In genomic region chr16:57194512-57194911, GRCh38 we compare ENCODE assay signal across 7 cellular contexts. TPM values are rescaled to one million over a fixed set of nuclear protein-coding genes. Genes with fewer than 3 reads are reported as not detected.
DNase-seq lines count a peak whose midpoint lies in the region; FAIRE-seq and TF ChIP-seq lines count a peak whose summit lies in the region.

No MANE protein-coding gene starts in this region.

- no peak for TF ChIP-seq EP300 in sigmoid colon (IDR thresholded peaks at IDR 0.05)

- intact Hi-C loops in sigmoid colon (cut with DNase I): no loop called here
- intact Hi-C loops in kidney (cut with DNase I): no loop called here

- no peaks in the 10 kb centered on the region for H3K9me3 Mint-ChIP-seq in T-helper 2 cell treated with Interferon-gamma antibody and Interleukin-4, amounts not matched to agents 5 μg/mL and 100 μg/mL, for 36 hours

- peaks cover 6% of the 10 kb centered on the region for H3K4me1 Mint-ChIP-seq in T-helper 2 cell treated with Interferon-gamma antibody and Interleukin-4, amounts not matched to agents 5 μg/mL and 100 μg/mL, for 36 hours (ENCODE audit: low read depth)

- H3K9ac ChIP-seq in kidney (ENCODE audit: low read length in 2 of 2): no peak overlapping the region

- TF ChIP-seq CTCF in fibroblast of mammary gland (conservative IDR thresholded peaks at IDR 0.05; ENCODE audit: control insufficient read depth, insufficient read depth, low read depth, low read length) (no peak), sigmoid colon (IDR thresholded peaks at IDR 0.05) (no peak), kidney (IDR thresholded peaks at IDR 0.05; ENCODE audit: borderline replicate concordance, extremely low read depth, insufficient read depth) (no peak)

- H3K36me3 Mint-ChIP-seq in T-helper 2 cell treated with Interferon-gamma antibody and Interleukin-4, amounts not matched to agents 5 μg/mL and 100 μg/mL, for 36 hours (ENCODE audit: low read depth): peaks cover 10% of the 10 kb centered on the region

- H3K27ac ChIP-seq in sigmoid colon (peak overlapping the region; percentile 37 to 82 (median 66)), kidney (ENCODE audit: low read depth in 2 of 2, low read length in 2 of 2) (no peak overlapping the region)

- TF ChIP-seq POLR2A in H54 (IDR thresholded peaks at IDR 0.05; ENCODE audit: low read depth, low read length) (no peak), sigmoid colon (IDR thresholded peaks at IDR 0.05) (no peak)

- H3K4me3 ChIP-seq in fibroblast of mammary gland (ENCODE audit: control insufficient read depth, low read depth, low read length): no peak overlapping the region
- peak overlapping the region in 1 of 4 donors; percentile 17 for H3K4me3 ChIP-seq in sigmoid colon
- no peak overlapping the region for H3K4me3 ChIP-seq in kidney (ENCODE audit: low read length in 2 of 2)

- no peaks in the 10 kb centered on the region for H3K27me3 Mint-ChIP-seq in T-helper 2 cell treated with Interferon-gamma antibody and Interleukin-4, amounts not matched to agents 5 μg/mL and 100 μg/mL, for 36 hours (ENCODE audit: low read depth)

- H3K27ac Mint-ChIP-seq in T-helper 2 cell treated with Interferon-gamma antibody and Interleukin-4, amounts not matched to agents 5 μg/mL and 100 μg/mL, for 36 hours: no peak overlapping the region

- peak; percentile 100 for FAIRE-seq in H54 (lab: Jason Lieb, UNC)
- FAIRE-seq in kidney (lab: Jason Lieb, UNC): no peak

- DNase-seq in H54 (ENCODE audit: insufficient read length, low spot score) (peak; percentile 57), RKO (ENCODE audit: low spot score) (peak; percentile 96), fibroblast of mammary gland (ENCODE audit: low read depth) (peak; percentile 91), sigmoid colon (no peak), kidney (no peak), NCI-H345 (lab: John Stamatoyannopoulos, UW) (no peak)
- DNase-seq in T-helper 2 cell treated with Interferon-gamma antibody and Interleukin-4, amounts not matched to agents 5 μg/mL and 100 μg/mL, for 36 hours (ENCODE audit: low spot score): no peak

- H3K36me3 ChIP-seq in sigmoid colon: no peaks in the 10 kb centered on the region
- no peaks in the 10 kb centered on the region for H3K36me3 ChIP-seq in kidney (ENCODE audit: control insufficient read depth in 1 of 2, insufficient read depth in 2 of 2, low read length in 2 of 2)

- peaks cover 0 to 94% (median 76%) of the 10 kb centered on the region in 4 donors for H3K4me1 ChIP-seq in sigmoid colon
- peaks cover 0 to 9% of the 10 kb centered on the region in 2 donors for H3K4me1 ChIP-seq in kidney (ENCODE audit: control insufficient read depth in 1 of 2, insufficient read depth in 1 of 2, low read depth in 1 of 2, low read length in 2 of 2)

- H3K27me3 ChIP-seq in sigmoid colon: no peaks in the 10 kb centered on the region

- no peak overlapping the region for H3K4me3 Mint-ChIP-seq in T-helper 2 cell treated with Interferon-gamma antibody and Interleukin-4, amounts not matched to agents 5 μg/mL and 100 μg/mL, for 36 hours

- H3K9me3 ChIP-seq in sigmoid colon: no peaks in the 10 kb centered on the region
- H3K9me3 ChIP-seq in kidney (ENCODE audit: control insufficient read depth in 1 of 2, low read length in 2 of 2): no peaks in the 10 kb centered on the region

RNA-seq across cellular contexts. Expression of gene RSPRY1, which starts 8.4 kb away (rescaled TPM):
- 10 to 100 TPM; 30.6 to 42.7 (median 34.1) TPM for total RNA-seq in sigmoid colon
- polyA plus RNA-seq in sigmoid colon: 10 to 100 TPM; 12.6 to 17.8 (median 16.6) TPM
- total RNA-seq in kidney: 32.2 TPM
- polyA plus RNA-seq in kidney (ENCODE audit: insufficient read depth, low read depth, low replicate concordance): 14.4 TPM

RNA-seq across cellular contexts. Expression of gene PSME3IP1, which starts 8.7 kb away (rescaled TPM):
- total RNA-seq in sigmoid colon: 10 to 100 TPM; 60.1 to 81.3 (median 76.9) TPM
- polyA plus RNA-seq in sigmoid colon: 10 to 100 TPM; 70.5 to 75.4 (median 73.9) TPM
- total RNA-seq in kidney: 84.6 TPM
- polyA plus RNA-seq in kidney (ENCODE audit: insufficient read depth, low read depth, low replicate concordance): 79.1 TPM

RNA-seq across cellular contexts. Expression of gene ARL2BP, which starts 50.5 kb away (rescaled TPM):
- total RNA-seq in sigmoid colon (10 to 100 TPM; 64.7 to 85.6 (median 74.4) TPM), kidney (61.5 TPM)
- polyA plus RNA-seq in sigmoid colon (10 to 100 TPM; 28.6 to 39.0 (median 36.8) TPM), kidney (ENCODE audit: insufficient read depth, low read depth, low replicate concordance) (53.9 TPM)

Comparison
In these comparisons a context has a peak if more than half of its experiments do, and no peak if none do; other contexts are left out.
1. DNase-seq: peak in H54 (single experiment), RKO (single experiment) and fibroblast of mammary gland (single experiment); none in sigmoid colon (single experiment), kidney (single experiment), T-helper 2 cell treated with Interferon-gamma antibody and Interleukin-4, amounts not matched to agents 5 μg/mL and 100 μg/mL, for 36 hours (single experiment) and NCI-H345 (single experiment).
2. H3K27ac ChIP-seq: peak in sigmoid colon (4 of 4); none in kidney (0 of 2).